Comparison of ENCODE assay signal across 8 cellular contexts in the genomic region with DNA sequence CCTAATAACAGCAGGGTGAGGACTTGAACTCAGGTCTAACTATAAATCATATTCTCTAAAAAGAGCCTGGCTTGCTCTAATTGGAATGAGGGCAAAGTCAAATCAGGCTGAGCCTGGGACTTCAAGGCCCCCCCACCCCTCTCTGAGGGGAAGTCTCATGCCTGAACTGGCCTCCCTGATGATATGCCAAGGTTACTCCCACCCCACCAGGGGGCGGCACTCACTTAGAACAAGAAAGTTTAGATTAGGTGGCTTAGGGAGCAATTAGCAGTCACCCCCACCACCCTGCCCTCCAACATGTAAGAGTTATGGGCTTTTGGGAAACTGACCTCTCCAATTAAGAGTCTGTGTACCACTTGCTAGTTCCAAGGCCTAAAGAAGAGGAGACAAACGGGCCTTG. TPM values are rescaled to one million over a fixed set of nuclear protein-coding genes. Genes with fewer than 3 reads are reported as not detected.
DNase-seq lines count a peak whose midpoint lies in the region; ATAC-seq and TF ChIP-seq lines count a peak whose summit lies in the region.

No MANE protein-coding gene starts in this region.

- H2AK5ac ChIP-seq in H9 (ENCODE audit: insufficient read length, low read length) = no peak overlapping the region

- H3K4me3 Mint-ChIP-seq in CD8-positive, alpha-beta memory T cell = peak overlapping the region; percentile 39 to 78 (median 65)
- H3K4me3 Mint-ChIP-seq in H9 = peak overlapping the region; percentile 46 to 74; a peak in 2 of 5 replicates

- no peak overlapping the region for H3K56ac ChIP-seq in H9 (ENCODE audit: insufficient read length, low read depth, low read length)

- TF ChIP-seq CTCF in H9 (conservative IDR thresholded peaks at IDR 0.05) = peak; percentile 48
- TF ChIP-seq CTCF in sigmoid colon (IDR thresholded peaks at IDR 0.05) = peak in 3 of 4 experiments; percentile 21 to 42 (median 38)

- no peaks in the 10 kb centered on the region for H4K20me1 ChIP-seq in H9 (ENCODE audit: control insufficient read depth, insufficient read depth, insufficient read length)

- peaks cover 7% of the 10 kb centered on the region for H3K23me2 ChIP-seq in H9 (ENCODE audit: insufficient read length, low read depth, low read length, poor library complexity, severe bottlenecking)

- no peak overlapping the region for H2AFZ ChIP-seq in H9 (ENCODE audit: low read length)

- POLR2A ChIA-PET in CD8-positive, alpha-beta memory T cell (lab: Charles Lee) = interaction anchor here (2.6 kb wide), 1 partner anchor 14 kb away, joined by 11 read pairs; a partner anchor contains a TSS

- H3K79me1 ChIP-seq in H9 (ENCODE audit: insufficient read depth, low read depth, low read length, poor library complexity, severe bottlenecking) = no peaks in the 10 kb centered on the region

- H4K91ac ChIP-seq in H9 (ENCODE audit: insufficient read length, low read depth, low read length) = no peak overlapping the region

- no peak overlapping the region for H3K4ac ChIP-seq in H9 (ENCODE audit: low read depth, low read length)

- peaks cover 67 to 74% (median 70%) of the 10 kb centered on the region in 3 donors for H3K4me1 Mint-ChIP-seq in CD8-positive, alpha-beta memory T cell
- peaks cover 43 to 55% of the 10 kb centered on the region in 2 experiments for H3K4me1 Mint-ChIP-seq in H9

- peak overlapping the region; percentile 35 for H3K4me2 ChIP-seq in H9 (ENCODE audit: insufficient read depth, insufficient read length, low read length)

- peak overlapping the region; percentile 56 to 94 (median 84) for H3K27ac Mint-ChIP-seq in CD8-positive, alpha-beta memory T cell
- H3K27ac Mint-ChIP-seq in H9 = 0 out of 7 replicates have a peak overlapping the region, but pooled peaks of 1 of the 3 experiments have one; percentile 7

- intact Hi-C loops in Right ventricle myocardium superior (cut with DNase I) = no loop called here
- intact Hi-C loops in sigmoid colon (cut with DNase I) = loop anchor here (1.0 to 2.0 kb wide), 2 partner anchors 30 to 81 kb away; no protein-coding TSS in a partner anchor

- H3K36me3 ChIP-seq in CD8-positive, alpha-beta memory T cell (ENCODE audit: insufficient read depth, low read length) = no peaks in the 10 kb centered on the region
- H3K36me3 ChIP-seq in sigmoid colon = no peaks in the 10 kb centered on the region

- peak; percentile 69 to 86 (median 78) for DNase-seq in CD8-positive, alpha-beta memory T cell
- DNase-seq in H9 (no peak), SHP77 (lab: John Stamatoyannopoulos, UW) (peak; percentile 2 to 35), Right ventricle myocardium superior (peak; percentile 64), sigmoid colon (peak; percentile 77)
- peak; percentile 69 for DNase-seq in activated gamma-delta T cell treated with anti-CD3 and anti-CD28 coated beads, Interleukin-2, amount 50 U/mL, for 16 hours (ENCODE audit: low read depth)

- H2BK12ac ChIP-seq in H9 (ENCODE audit: insufficient read length, low read depth, low read length) = no peak overlapping the region

- H2BK15ac ChIP-seq in H9 (ENCODE audit: low read depth, low read length) = no peak overlapping the region

- H4K8ac ChIP-seq in H9 (replicated peaks; ENCODE audit: insufficient read length, low read depth, low read length) = no peak overlapping the region

- CTCF ChIA-PET in CD8-positive, alpha-beta memory T cell (lab: Charles Lee) = interaction anchor here (1.3 to 1.5 kb wide), 2 partner anchors 20 to 82 kb away, joined by 5 to 6 read pairs; a partner anchor contains a TSS

- no peak overlapping the region for H3T11ph ChIP-seq in H9 (ENCODE audit: low read length)

- peaks cover 0 to 4% (median 0%) of the 10 kb centered on the region in 3 donors for H3K36me3 Mint-ChIP-seq in CD8-positive, alpha-beta memory T cell
- peaks cover 0 to 8% (median 5%) of the 10 kb centered on the region in 3 experiments; a peak in 5 of 7 replicates for H3K36me3 Mint-ChIP-seq in H9 (ENCODE audit: insufficient read depth in 1 of 3, low read depth in 3 of 3)

- no peak overlapping the region for H2BK20ac ChIP-seq in H9 (ENCODE audit: low read depth, low read length, poor library complexity, severe bottlenecking)

- no peak overlapping the region for H2BK120ac ChIP-seq in H9 (ENCODE audit: low read depth, low read length, poor library complexity, severe bottlenecking)

- no peak overlapping the region for H3K14ac ChIP-seq in H9 (ENCODE audit: insufficient read depth, low read length)

- no peaks in the 10 kb centered on the region for H3K9me3 ChIP-seq in CD8-positive, alpha-beta memory T cell (ENCODE audit: low read length)
- H3K9me3 ChIP-seq in H9 (ENCODE audit: control insufficient read depth, low read depth, low read length) (peaks cover 4% of the 10 kb centered on the region), sigmoid colon (no peaks in the 10 kb centered on the region)

- H3K27ac ChIP-seq in CD8-positive, alpha-beta memory T cell (ENCODE audit: low read depth, low read length) = no peak overlapping the region
- H3K27ac ChIP-seq in H9 (ENCODE audit: insufficient read length, low read depth, low read length) (no peak overlapping the region), sigmoid colon (no peak overlapping the region)

- H3K9ac ChIP-seq in H9 (ENCODE audit: extremely low read depth, insufficient read length, low read length) = no peak overlapping the region

- peak; percentile 34 for ATAC-seq in Right ventricle myocardium superior (ENCODE audit: poor library complexity)
- ATAC-seq in HG02840 (IDR thresholded peaks at IDR 0.05; ENCODE audit: low FRiP score, unreplicated experiment) = no peak
- ATAC-seq in GM21360 (IDR thresholded peaks at IDR 0.05; ENCODE audit: unreplicated experiment) = no peak

- no peak for TF ChIP-seq POLR2A in sigmoid colon (IDR thresholded peaks at IDR 0.05)

- H3K27me3 Mint-ChIP-seq in CD8-positive, alpha-beta memory T cell = peaks cover 0 to 9% of the 10 kb centered on the region in 2 donors
- H3K27me3 Mint-ChIP-seq in H9 (ENCODE audit: low read depth) = peaks cover 52% of the 10 kb centered on the region

- H2BK5ac ChIP-seq in H9 (ENCODE audit: insufficient read length, low read length) = no peak overlapping the region

- no peaks in the 10 kb centered on the region for H3K9me3 Mint-ChIP-seq in CD8-positive, alpha-beta memory T cell
- peaks cover 67 to 74% of the 10 kb centered on the region in 2 experiments for H3K9me3 Mint-ChIP-seq in H9

- no peaks in the 10 kb centered on the region for H3K79me2 ChIP-seq in H9 (ENCODE audit: insufficient read depth, low read length)

- H3K23ac ChIP-seq in H9 (ENCODE audit: insufficient read length, low read depth, low read length) = no peak overlapping the region

- no peak overlapping the region for H3K4me3 ChIP-seq in CD8-positive, alpha-beta memory T cell (ENCODE audit: low read length)
- H3K4me3 ChIP-seq in sigmoid colon = no peak overlapping the region

- no CpG with 5 or more reads among the region's 2 CpGs for WGBS in H9 (ENCODE audit: extremely low coverage, insufficient read length, low lambda C conversion rate)
- 10 to 26% methylated on average over 2 of the region's 2 CpGs for WGBS in sigmoid colon, 2 donors

- TF ChIP-seq EP300 in sigmoid colon (IDR thresholded peaks at IDR 0.05) = no peak

- H3K18ac ChIP-seq in H9 (ENCODE audit: insufficient read length, low read depth, low read length) = no peak overlapping the region

- H3K27me3 ChIP-seq in CD8-positive, alpha-beta memory T cell (ENCODE audit: insufficient read depth, low read length, poor library complexity, severe bottlenecking) = no peaks in the 10 kb centered on the region
- H3K27me3 ChIP-seq in H9 (ENCODE audit: insufficient read depth, low read length) (no peaks in the 10 kb centered on the region; the same call in 1 of the 2 replicates), sigmoid colon (no peaks in the 10 kb centered on the region)

- H3K4me1 ChIP-seq in CD8-positive, alpha-beta memory T cell (ENCODE audit: insufficient read depth, low read length) = peaks cover 43% of the 10 kb centered on the region
- H3K4me1 ChIP-seq in H9 (ENCODE audit: insufficient read depth, low read length) = peaks cover 6% of the 10 kb centered on the region; the same call in 1 of the 2 replicates
- peaks cover 0 to 22% (median 10%) of the 10 kb centered on the region in 4 donors for H3K4me1 ChIP-seq in sigmoid colon

- no peak overlapping the region for H4K5ac ChIP-seq in H9 (ENCODE audit: insufficient read length, low read depth, low read length)

RNA-seq across cellular contexts. Expression of a gene that starts 2.7 kb away (rescaled TPM):
- 10 to 100 TPM; 12.8 to 13.8 TPM for total RNA-seq in CD8-positive, alpha-beta memory T cell
- 2.8 TPM for polyA plus RNA-seq in CD8-positive, alpha-beta memory T cell
- total RNA-seq in H9 (2021) = 17.7 TPM in 2 replicates
- total RNA-seq in Right ventricle myocardium superior = 55.6 TPM
- 10 to 100 TPM; 22.1 to 34.6 (median 26.2) TPM for total RNA-seq in sigmoid colon
- polyA plus RNA-seq in sigmoid colon = 10 to 100 TPM; 14.7 to 27.3 (median 19.2) TPM

RNA-seq across cellular contexts. Expression of a gene that starts 8.2 kb away (rescaled TPM):
- total RNA-seq in CD8-positive, alpha-beta memory T cell = 10 to 100 TPM in 1 of 2 experiments, 1 to 10 TPM in 1; 9.5 to 11.0 TPM
- 4.9 TPM for polyA plus RNA-seq in CD8-positive, alpha-beta memory T cell
- total RNA-seq in H9 (2021) (not detected in 2 replicates), Right ventricle myocardium superior (not detected), sigmoid colon (not detected)
- polyA plus RNA-seq in sigmoid colon = 1 to 10 TPM in 1 of 3 donors, not detected in 2; 3.4 TPM

RNA-seq across cellular contexts. Expression of a gene that starts 13.1 kb away (rescaled TPM):
- total RNA-seq in CD8-positive, alpha-beta memory T cell = 100 to 1,000 TPM; 312 to 323 TPM
- polyA plus RNA-seq in CD8-positive, alpha-beta memory T cell = 1,411 TPM
- total RNA-seq in H9 (2021) (not detected in 2 replicates), Right ventricle myocardium superior (0.89 TPM), sigmoid colon (1 to 10 TPM in 3 of 4 donors, not detected in 1; 1.7 to 8.1 (median 3.2) TPM)
- 10 to 100 TPM; 14.4 to 90.1 (median 39.1) TPM for polyA plus RNA-seq in sigmoid colon

RNA-seq across cellular contexts. Expression of a gene that starts 20.1 kb away (rescaled TPM):
- 10 to 100 TPM; 49.3 to 61.1 TPM for total RNA-seq in CD8-positive, alpha-beta memory T cell
- polyA plus RNA-seq in CD8-positive, alpha-beta memory T cell = 19.0 TPM
- total RNA-seq in H9 (2021) = 30.8 and 33.0 TPM in 2 replicates
- total RNA-seq in Right ventricle myocardium superior = 18.3 TPM
- 10 to 100 TPM; 15.6 to 27.6 (median 24.4) TPM for total RNA-seq in sigmoid colon
- 10 to 100 TPM in 2 of 3 donors, 1 to 10 TPM in 1; 4.9 to 17.4 (median 16.1) TPM for polyA plus RNA-seq in sigmoid colon

RNA-seq across cellular contexts. Expression of a gene that starts 30.2 kb away (rescaled TPM):
- 10 to 100 TPM; 56.5 to 60.0 TPM for total RNA-seq in CD8-positive, alpha-beta memory T cell
- polyA plus RNA-seq in CD8-positive, alpha-beta memory T cell = 4.3 TPM
- 69.1 and 69.7 TPM in 2 replicates for total RNA-seq in H9 (2021)
- 45.0 TPM for total RNA-seq in Right ventricle myocardium superior
- total RNA-seq in sigmoid colon = 10 to 100 TPM; 27.6 to 47.4 (median 38.6) TPM
- 10 to 100 TPM; 40.6 to 66.1 (median 52.7) TPM for polyA plus RNA-seq in sigmoid colon

Comparison
In these comparisons a context has a peak if more than half of its experiments do, and no peak if none do; other contexts are left out.
1. RNA of a gene that starts 8.2 kb away (total RNA-seq): 9.5 to 11.0 TPM in CD8-positive, alpha-beta memory T cell; not detected in H9, not detected in Right ventricle myocardium superior (single experiment) and not detected in sigmoid colon; every median in the first group is over 10 times any median in the second.
2. RNA of a gene that starts 13.1 kb away (total RNA-seq): 312 to 323 TPM in CD8-positive, alpha-beta memory T cell; 1.7 to 8.1 TPM in sigmoid colon, 0.89 TPM in Right ventricle myocardium superior (single experiment) and not detected in H9; every median in the first group is over 10 times any median in the second.